Comparison of ENCODE assay signal across 8 cellular contexts in the genomic region with DNA sequence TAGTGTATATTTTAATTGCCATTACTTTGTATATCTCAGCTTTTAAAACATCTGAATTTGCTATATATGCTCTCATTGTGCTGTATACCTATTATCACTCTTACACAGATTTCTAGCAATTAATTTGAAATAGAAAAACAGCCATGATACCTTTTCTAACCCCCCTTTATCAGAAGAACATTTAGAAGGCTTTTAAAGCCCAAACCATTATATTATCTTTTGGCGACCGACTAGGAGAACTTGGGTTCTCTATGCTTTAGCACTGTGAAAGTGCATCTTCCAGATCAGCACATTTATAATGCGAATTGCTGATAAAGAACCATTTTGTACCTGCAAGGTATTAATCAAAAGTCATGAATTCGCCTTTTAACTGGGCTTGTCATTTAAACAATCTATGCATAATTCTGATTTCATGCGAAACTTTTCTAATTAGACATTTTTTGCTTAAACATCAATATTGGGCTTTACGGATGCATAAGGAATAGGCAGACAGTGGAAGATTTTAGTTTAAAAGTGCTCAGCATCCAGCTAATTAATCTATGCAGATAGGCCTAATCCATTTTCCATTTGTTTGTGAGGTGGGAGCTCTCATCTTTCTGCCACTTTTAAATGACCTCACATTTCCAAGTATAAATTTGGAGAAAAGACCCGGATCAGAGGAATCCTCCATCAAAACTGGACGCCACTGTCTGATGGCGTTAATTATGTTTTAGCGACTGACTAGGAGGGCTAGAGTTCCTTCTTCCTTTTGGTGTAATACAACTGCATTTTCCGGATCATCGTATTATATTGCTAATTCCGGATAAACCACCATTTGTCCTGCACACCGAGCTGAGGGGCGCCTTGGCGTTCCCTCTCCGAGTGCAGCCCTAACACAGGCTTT. TPM values are rescaled to one million over a fixed set of nuclear protein-coding genes. Genes with fewer than 3 reads are reported as not detected.
DNase-seq lines count a peak whose midpoint lies in the region; ATAC-seq, FAIRE-seq and TF ChIP-seq lines count a peak whose summit lies in the region.

No MANE protein-coding gene starts in this region.

- peak; percentile 3 for ATAC-seq in GM21526 (IDR thresholded peaks at IDR 0.05; ENCODE audit: low FRiP score, unreplicated experiment)
- no peak for ATAC-seq in effector memory CD8-positive, alpha-beta T cell (replicated peaks)
- no peak for ATAC-seq in GM21367 (IDR thresholded peaks at IDR 0.05; ENCODE audit: unreplicated experiment)

- no peaks in the 10 kb centered on the region for H3K9me3 Mint-ChIP-seq in effector memory CD8-positive, alpha-beta T cell
- H3K9me3 Mint-ChIP-seq in neural progenitor cell = no peaks in the 10 kb centered on the region

- no peaks in the 10 kb centered on the region for H3K9me3 ChIP-seq in neural progenitor cell (ENCODE audit: low read depth)

- H3K27me3 Mint-ChIP-seq in effector memory CD8-positive, alpha-beta T cell = no peaks in the 10 kb centered on the region
- peaks cover 2% of the 10 kb centered on the region for H3K27me3 Mint-ChIP-seq in neural progenitor cell (ENCODE audit: insufficient read depth, low read depth)

- no peaks in the 10 kb centered on the region for H3K27me3 ChIP-seq in neural progenitor cell

- peak overlapping the region; percentile 86 to 87 for H3K4me3 Mint-ChIP-seq in effector memory CD8-positive, alpha-beta T cell
- peak overlapping the region; percentile 89 for H3K4me3 Mint-ChIP-seq in neural progenitor cell

- H3K4me1 ChIP-seq in neural progenitor cell = peaks cover 51% of the 10 kb centered on the region

- peaks cover 98% of the 10 kb centered on the region for H3K79me2 ChIP-seq in neural progenitor cell (ENCODE audit: low read depth)

- peaks cover 67% of the 10 kb centered on the region for H3F3A ChIP-seq in neural progenitor cell (ENCODE audit: low read depth)

- peak; percentile 27 for FAIRE-seq in G401.6 (lab: Jason Lieb, UNC)

- peaks cover 19 to 23% of the 10 kb centered on the region in 2 donors for H3K4me1 Mint-ChIP-seq in effector memory CD8-positive, alpha-beta T cell (ENCODE audit: low read depth in 2 of 2)
- peaks cover 32% of the 10 kb centered on the region for H3K4me1 Mint-ChIP-seq in neural progenitor cell

- peaks cover 24% of the 10 kb centered on the region for H3K36me3 Mint-ChIP-seq in effector memory CD8-positive, alpha-beta T cell (ENCODE audit: insufficient read depth)
- peaks cover 5% of the 10 kb centered on the region for H3K36me3 Mint-ChIP-seq in neural progenitor cell

- H2AFZ ChIP-seq in neural progenitor cell (replicated peaks) = no peak overlapping the region

- H3K27ac ChIP-seq in neural progenitor cell = peak overlapping the region; percentile 95

- H3K4me3 ChIP-seq in neural progenitor cell = peak overlapping the region; percentile 53

- no peak for TF ChIP-seq CTCF in neural progenitor cell (IDR thresholded peaks at IDR 0.05)

- DNase-seq in NCI-H82 treated with DMSO at 0.1 percent for 48 hours (lab: John Stamatoyannopoulos, UW; ENCODE audit: unreplicated experiment) (peak; percentile 52), neural progenitor cell (ENCODE audit: low spot score) (peak; percentile 3), NOMO-1 treated with DMSO at 0.1 percent for 48 hours (lab: John Stamatoyannopoulos, UW; ENCODE audit: unreplicated experiment) (no peak), NCI-H2081 treated with DMSO at 0.1 percent for 48 hours (lab: John Stamatoyannopoulos, UW) (no peak)
- no peak for DNase-seq in effector memory CD8-positive, alpha-beta T cell

- H3K4me2 ChIP-seq in neural progenitor cell = peak overlapping the region; percentile 83

- no peak overlapping the region for H3K9ac ChIP-seq in neural progenitor cell

- H3K27ac Mint-ChIP-seq in effector memory CD8-positive, alpha-beta T cell = peak overlapping the region; percentile 78 to 82
- peak overlapping the region; percentile 89 for H3K27ac Mint-ChIP-seq in neural progenitor cell

- peaks cover 34% of the 10 kb centered on the region for H4K20me1 ChIP-seq in neural progenitor cell (ENCODE audit: low read depth)

- H3K36me3 ChIP-seq in neural progenitor cell = no peaks in the 10 kb centered on the region

RNA-seq across cellular contexts. Expression of a gene that starts 1.1 kb away (rescaled TPM):
- 55.7 and 61.3 TPM in 2 replicates for total RNA-seq in neural progenitor cell (ENCODE audit: low replicate concordance)

RNA-seq across cellular contexts. Expression of a gene that starts 7.5 kb away (rescaled TPM):
- 123 and 127 TPM in 2 replicates for total RNA-seq in neural progenitor cell (ENCODE audit: low replicate concordance)

Comparison
In these comparisons a context has a peak if more than half of its experiments do, and no peak if none do; other contexts are left out.
1. DNase-seq: peak in NCI-H82 treated with DMSO at 0.1 percent for 48 hours (single experiment) and neural progenitor cell (single experiment); none in effector memory CD8-positive, alpha-beta T cell (0 of 3), NOMO-1 treated with DMSO at 0.1 percent for 48 hours (single experiment) and NCI-H2081 treated with DMSO at 0.1 percent for 48 hours (single experiment).